2 cellular contexts compared by ENCODE assay signal in genomic region chr6:49406241-49406970, GRCh38.
TF ChIP-seq lines count a peak whose summit lies in the region.

No MANE protein-coding gene starts in this region.

TF ChIP-seq in H1, 55 proteins besides CTCF, POLR2A, EP300 and RAD21:
- TF ChIP-seq RXRA (IDR thresholded peaks at IDR 0.05; ENCODE audit: insufficient read depth, low read depth, low read length) (no peak), BACH1 (IDR thresholded peaks at IDR 0.05; ENCODE audit: low read length) (no peak), HDAC2 (IDR thresholded peaks at IDR 0.05; ENCODE audit: borderline replicate concordance in 1 of 2, low read depth in 2 of 2, low read length in 2 of 2) (no peak), SIN3A (conservative IDR thresholded peaks at IDR 0.05 in 1 of 2, IDR thresholded peaks at IDR 0.05 in 1 of 2; ENCODE audit: low read depth in 1 of 2, low read length in 2 of 2) (no peak), JUND (IDR thresholded peaks at IDR 0.05; ENCODE audit: low read length) (no peak), SP4 (IDR thresholded peaks at IDR 0.05; ENCODE audit: low read length) (no peak), BRCA1 (IDR thresholded peaks at IDR 0.05; ENCODE audit: low read depth, low read length) (no peak), RBBP5 (IDR thresholded peaks at IDR 0.05; ENCODE audit: borderline replicate concordance, low read depth, low read length) (no peak), CBX8 (IDR thresholded peaks at IDR 0.05; ENCODE audit: borderline replicate concordance, low read depth, low read length) (no peak), EGR1 (IDR thresholded peaks at IDR 0.05; ENCODE audit: borderline replicate concordance, low read depth, low read length) (no peak), GTF2F1 (IDR thresholded peaks at IDR 0.05; ENCODE audit: borderline replicate concordance, low read depth, low read length) (no peak), ZNF274 (IDR thresholded peaks at IDR 0.05; ENCODE audit: borderline replicate concordance, extremely low read depth, low read length) (no peak), ATF2 (IDR thresholded peaks at IDR 0.05; ENCODE audit: low read length) (no peak), EZH2 (IDR thresholded peaks at IDR 0.05; ENCODE audit: low read depth, low read length, severe bottlenecking) (no peak)

TF ChIP-seq in neural cell, 6 proteins besides CTCF, POLR2A, EP300 and RAD21:
- no peak for TF ChIP-seq SMC3 (conservative IDR thresholded peaks at IDR 0.05; ENCODE audit: poor library complexity)
- TF ChIP-seq POLR2AphosphoS5 (IDR thresholded peaks at IDR 0.05), result peak; percentile 67
- no peak for TF ChIP-seq EZH2 (IDR thresholded peaks at IDR 0.05; ENCODE audit: borderline replicate concordance, insufficient read depth, low read length, poor library complexity, severe bottlenecking)
